ENCODE assay signal across 22 cellular contexts in genomic region chr9:68545033-68545705, GRCh38. TPM values are rescaled to one million over a fixed set of nuclear protein-coding genes. Genes with fewer than 3 reads are reported as not detected.
A peak's percentile ranks its signal among the peaks of the same experiment; 100 is the strongest.
DNase-seq lines count a peak whose midpoint lies in the region; ATAC-seq and TF ChIP-seq lines count a peak whose summit lies in the region.
"Had no signal": no experiment of that assay in that cellular context is flagged by ENCODE, and none has a peak within 500 bp of the region (broad histone marks: within the 10 kb centered on the region; RNA-seq: fewer than 3 reads in every experiment).

No MANE protein-coding gene starts in this region.

- peaks cover 32% of the 10 kb centered on the region for H3K4me1 Mint-ChIP-seq in memory B cell

- peak overlapping the region; percentile 1 for H3K4me3 Mint-ChIP-seq in memory B cell

- H3K9me3 ChIP-seq in transverse colon = no peaks in the 10 kb centered on the region
- H3K9me3 ChIP-seq: BLaER1, testis had no signal

- TF ChIP-seq CTCF in transverse colon (IDR thresholded peaks at IDR 0.05) = no peak

- no peaks in the 10 kb centered on the region for H3K36me3 Mint-ChIP-seq in memory B cell
- H3K36me3 Mint-ChIP-seq: IgD-negative memory B cell had no signal

- H3K9me3 Mint-ChIP-seq in memory B cell = no peaks in the 10 kb centered on the region
- H3K9me3 Mint-ChIP-seq: IgD-negative memory B cell had no signal

- no peaks in the 10 kb centered on the region for H3K27me3 ChIP-seq in transverse colon
- H3K27me3 ChIP-seq: BLaER1, breast epithelium, testis had no signal

- H3K27ac Mint-ChIP-seq in memory B cell = peak overlapping the region; percentile 4
- H3K27ac Mint-ChIP-seq: IgD-negative memory B cell had no signal

- no peaks in the 10 kb centered on the region for H3K36me3 ChIP-seq in transverse colon
- H3K36me3 ChIP-seq: BLaER1, breast epithelium had no signal

- no peak for TF ChIP-seq EP300 in transverse colon (IDR thresholded peaks at IDR 0.05; ENCODE audit: low read depth)

- whole genome bisulfite sequencing in transverse colon (ENCODE audit: low coverage in 1 of 2), 2 donors = 77 to 91% methylated on average over 3 of the region's 3 CpGs

- H3K27ac ChIP-seq in transverse colon = no peak overlapping the region
- H3K27ac ChIP-seq: breast epithelium, RWPE1, testis had no signal

- H3K27me3 Mint-ChIP-seq in memory B cell = no peaks in the 10 kb centered on the region
- H3K27me3 Mint-ChIP-seq: IgD-negative memory B cell had no signal

- intact Hi-C loops in transverse colon (cut with DNase I; ENCODE audit: low total_unique reads) = no loop called here

- no peak overlapping the region for H3K4me3 ChIP-seq in transverse colon
- H3K4me3 ChIP-seq: BLaER1, breast epithelium, skin epidermis, testis had no signal

- DNase-seq in memory B cell (ENCODE audit: low spot score in 2 of 2) (no peak), NCI-H69 (lab: John Stamatoyannopoulos, UW) (no peak), transverse colon (no peak)
- no peak for DNase-seq in stimulated activated naive CD4-positive, alpha-beta T cell treated with Interleukin-2 at 50 U/mL for 16 hours (lab: John Stamatoyannopoulos, UW)
- DNase-seq: activated CD4-positive, alpha-beta T cell treated with anti-CD3 and anti-CD28 coated beads, Interleukin-2, amount 50 U/mL, for 4 hours; activated gamma-delta T cell; effector CD4-positive, alpha-beta T cell; foreskin fibroblast; mesenchymal stem cell; NCI-H1105; NCI-H510A treated with DMSO at 0.1 percent for 48 hours; testis had no signal

- TF ChIP-seq POLR2A in transverse colon (IDR thresholded peaks at IDR 0.05) = no peak

- peaks cover 14 to 38% (median 23%) of the 10 kb centered on the region in 4 donors for H3K4me1 ChIP-seq in transverse colon
- H3K4me1 ChIP-seq: breast epithelium, testis had no signal

- in situ Hi-C loops in transverse colon (cut with MboI; ENCODE audit: low pct_ligation_motif_present in 1 of 4, low pct_unique_long_range_greater_than_20kb in 1 of 4, low sequenced_read_pairs in 3 of 4) = no loop called here

- ATAC-seq in GM18517 (IDR thresholded peaks at IDR 0.05; ENCODE audit: unreplicated experiment) (peak; percentile 48), GM21529 (IDR thresholded peaks at IDR 0.05; ENCODE audit: unreplicated experiment) (peak; percentile 54), HG03280 (IDR thresholded peaks at IDR 0.05; ENCODE audit: unreplicated experiment) (peak; percentile 42), memory B cell (ENCODE audit: low read depth) (no peak), GM21381 (IDR thresholded peaks at IDR 0.05; ENCODE audit: unreplicated experiment) (no peak)

RNA-seq across cellular contexts. Expression of gene TMEM252, which starts 4.5 kb away (rescaled TPM):
- total RNA-seq in transverse colon = 1 to 10 TPM in 1 of 4 donors, under 1 TPM in 1, not detected in 2; 0.48 to 2.3 TPM
- total RNA-seq: breast epithelium; T-helper 2 cell treated with Interferon-gamma antibody and Interleukin-4, amounts not matched to agents 100 ng/mL and 5 ng/mL, for 36 hours; testis had no signal

Comparison
In these comparisons a context has a peak if more than half of its experiments do, and no peak if none do; other contexts are left out.
1. ATAC-seq: peak in GM18517 (single experiment), GM21529 (single experiment) and HG03280 (single experiment); none in memory B cell (single experiment) and GM21381 (single experiment).